Comparison of ENCODE assay signal across 15 cellular contexts in genomic region chr7:10934292-10934691, GRCh38. TPM values are rescaled to one million over a fixed set of nuclear protein-coding genes. Genes with fewer than 3 reads are reported as not detected.
A peak's percentile ranks its signal among the peaks of the same experiment; 100 is the strongest.
DNase-seq lines count a peak whose midpoint lies in the region; ATAC-seq and TF ChIP-seq lines count a peak whose summit lies in the region.
"Had no signal": no experiment of that assay in that cellular context is flagged by ENCODE, and none has a peak within 500 bp of the region (broad histone marks: within the 10 kb centered on the region; RNA-seq: fewer than 3 reads in every experiment).

No MANE protein-coding gene starts in this region.

- H3K27me3 Mint-ChIP-seq in GM23338 (ENCODE audit: insufficient read depth, low read depth, poor library complexity), result peaks cover 6% of the 10 kb centered on the region
- H3K27me3 Mint-ChIP-seq: activated B cell treated with CpG ODN at 0.5 μM for 24 hours, memory B cell had no signal

- no peaks in the 10 kb centered on the region for H3F3A ChIP-seq in GM23338 (replicated peaks; ENCODE audit: low read depth)

- H3K4me1 Mint-ChIP-seq in GM23338, result peaks cover 39% of the 10 kb centered on the region

- no peaks in the 10 kb centered on the region for H3K9me3 Mint-ChIP-seq in GM23338
- H3K9me3 Mint-ChIP-seq: activated B cell treated with CpG ODN at 0.5 μM for 24 hours; activated T-cell treated with anti-CD3 and anti-CD28 coated beads, Interleukin-2, amount 50 U/mL, for 4 hours; memory B cell had no signal

- H3K4me2 ChIP-seq in GM23338, result no peak overlapping the region

- H3K9me3 ChIP-seq in testis, result no peaks in the 10 kb centered on the region
- H3K9me3 ChIP-seq: heart right ventricle had no signal

- no peaks in the 10 kb centered on the region for H3K9me2 ChIP-seq in GM23338 (ENCODE audit: insufficient read depth)

- DNase-seq in GM04503 (ENCODE audit: low read depth) (peak; percentile 48), amniotic stem cell (lab: John Stamatoyannopoulos, UW) (peak; percentile 33), iris pigment epithelial cell (ENCODE audit: low read depth) (peak; percentile 58), testis (no peak), GM23338 (ENCODE audit: low spot score) (no peak), left colon (no peak), HT-29 (ENCODE audit: low spot score) (no peak)
- DNase-seq: activated B cell treated with CpG ODN at 0.5 μM for 24 hours; activated T-cell treated with anti-CD3 and anti-CD28 coated beads, Interleukin-2, amount 50 U/mL, for 4 hours; heart right ventricle; NCI-H1417; NCI-H748 treated with DMSO at 0.1 percent for 48 hours; stimulated activated CD4-positive, alpha-beta T cell treated with anti-CD3 and anti-CD28 coated beads, Interleukin-2, amount 100 ng/mL, for 48 hours; stimulated activated naive CD4-positive, alpha-beta T cell had no signal

- intact Hi-C loops in testis (cut with DNase I; ENCODE audit: low total_unique reads) (no loop called here), left colon (cut with DNase I, micrococcal nuclease) (no loop called here)

- H3K4me3 ChIP-seq in testis (no peak overlapping the region), GM23338 (no peak overlapping the region)

- no peak for TF ChIP-seq POLR2A in testis (IDR thresholded peaks at IDR 0.05)

- ATAC-seq in GM23338 (no peak), left colon (no peak)
- ATAC-seq: activated T-cell treated with anti-CD3 and anti-CD28 coated beads, Interleukin-2, amount 50 U/mL, for 4 hours; heart right ventricle had no signal

- H3K4me3 Mint-ChIP-seq in GM23338, result no peak overlapping the region
- H3K4me3 Mint-ChIP-seq: activated B cell treated with CpG ODN at 0.5 μM for 24 hours; activated T-cell treated with anti-CD3 and anti-CD28 coated beads, Interleukin-2, amount 50 U/mL, for 4 hours; memory B cell had no signal

- H3K4me1 ChIP-seq in testis, result peaks cover 27% of the 10 kb centered on the region
- H3K4me1 ChIP-seq in GM23338 (ENCODE audit: insufficient read depth), result peaks cover 19% of the 10 kb centered on the region

- TF ChIP-seq CTCF in testis (IDR thresholded peaks at IDR 0.05), result no peak
- TF ChIP-seq CTCF in GM23338 (conservative IDR thresholded peaks at IDR 0.05; ENCODE audit: low read depth in 2 of 2), result no peak

- peaks cover 11% of the 10 kb centered on the region for H4K20me1 ChIP-seq in GM23338 (replicated peaks; ENCODE audit: insufficient read depth)

- H3K27ac Mint-ChIP-seq in GM23338, result no peak overlapping the region
- H3K27ac Mint-ChIP-seq: activated B cell treated with CpG ODN at 0.5 μM for 24 hours, memory B cell had no signal

- H2AFZ ChIP-seq in GM23338, result no peak overlapping the region

- H3K27me3 ChIP-seq in testis (no peaks in the 10 kb centered on the region), GM23338 (ENCODE audit: insufficient read depth) (no peaks in the 10 kb centered on the region)
- H3K27me3 ChIP-seq: heart right ventricle had no signal

- no peaks in the 10 kb centered on the region for H3K36me3 ChIP-seq in testis (ENCODE audit: low read depth, missing control alignments)
- peaks cover 32% of the 10 kb centered on the region; the same call in 1 of the 2 replicates for H3K36me3 ChIP-seq in GM23338 (ENCODE audit: insufficient read depth)

- H3K36me3 Mint-ChIP-seq in GM23338 (ENCODE audit: low read depth), result peaks cover 68% of the 10 kb centered on the region

- H3K79me2 ChIP-seq in GM23338 (replicated peaks; ENCODE audit: insufficient read depth), result peaks cover 52% of the 10 kb centered on the region

- H3K27ac ChIP-seq in testis (peak overlapping the region; percentile 71 to 82), GM23338 (ENCODE audit: low read depth) (no peak overlapping the region; the same call in 1 of the 2 replicates)

TF ChIP-seq in GM23338, 12 proteins besides CTCF, POLR2A, EP300 and RAD21 (continues in another document):
- no peak for TF ChIP-seq CREB1 (CRISPR knock-in tag; IDR thresholded peaks at IDR 0.05; ENCODE audit: low read depth)
- no peak for TF ChIP-seq NANOG (IDR thresholded peaks at IDR 0.05; ENCODE audit: borderline replicate concordance)
- TF ChIP-seq POLR2AphosphoS5 (IDR thresholded peaks at IDR 0.05; ENCODE audit: low read depth), result no peak
- TF ChIP-seq REST (IDR thresholded peaks at IDR 0.05; ENCODE audit: unreplicated experiment), result no peak
- no peak for TF ChIP-seq EZH2 (IDR thresholded peaks at IDR 0.05; ENCODE audit: low read depth, unreplicated experiment)
- no peak for TF ChIP-seq ZNF331 (CRISPR knock-in tag; IDR thresholded peaks at IDR 0.05; ENCODE audit: low read depth)
- no peak for TF ChIP-seq ZNF114 (CRISPR knock-in tag; IDR thresholded peaks at IDR 0.05)
- TF ChIP-seq EZH2phosphoT487 (IDR thresholded peaks at IDR 0.05; ENCODE audit: unreplicated experiment), result no peak
- no peak for TF ChIP-seq JUNB (IDR thresholded peaks at IDR 0.05; ENCODE audit: unreplicated experiment)

RNA-seq across cellular contexts. Expression of gene PHF14, which starts 39.4 kb away (rescaled TPM):
- 10 to 100 TPM; 48.3 to 55.7 TPM for total RNA-seq in testis
- 11.2 TPM for polyA plus RNA-seq in testis (ENCODE audit: insufficient read depth, low read depth, low replicate concordance)
- total RNA-seq in GM23338 (2014; rRNA removed; shearing (Covaris generic)), result 69.1 and 72.0 TPM in 2 replicates
- polyA plus RNA-seq in GM23338 (2016; fragmentation: Nextera tagmentation; extraction: Ambion mirVana), result 87.9 and 88.7 TPM in 2 replicates
- total RNA-seq in left colon, result 10 to 100 TPM; 26.4 to 30.9 TPM
- 21.8 and 22.1 TPM in 2 replicates for total RNA-seq in HT-29 (2014; rRNA removed; shearing (Covaris generic))

Comparison
In these comparisons a context has a peak if more than half of its experiments do, and no peak if none do; other contexts are left out.
1. DNase-seq: peak in GM04503 (single experiment), amniotic stem cell (single experiment) and iris pigment epithelial cell (single experiment); none in testis (single experiment), GM23338 (single experiment), left colon (0 of 2) and HT-29 (single experiment).